Comparison of ENCODE assay signal across 1 cellular context in genomic region chr20:3068075-3068474, GRCh38.
A peak's percentile ranks its signal among the peaks of the same experiment; 100 is the strongest.
TF ChIP-seq lines count a peak whose summit lies in the region.

No MANE protein-coding gene starts in this region.

TF ChIP-seq in GM12878, 131 proteins besides CTCF, POLR2A, EP300 and RAD21 (continues in another document):
- TF ChIP-seq SMARCA5 (IDR thresholded peaks at IDR 0.05): no peak
- no peak for TF ChIP-seq TARDBP (IDR thresholded peaks at IDR 0.05; ENCODE audit: borderline replicate concordance)
- peak; percentile 57 for TF ChIP-seq JUNB (IDR thresholded peaks at IDR 0.05)
- no peak for TF ChIP-seq USF1 (IDR thresholded peaks at IDR 0.05; ENCODE audit: borderline replicate concordance, extremely low read length, insufficient read depth, low read depth, low read length)
- TF ChIP-seq ZNF592 (IDR thresholded peaks at IDR 0.05): no peak
- TF ChIP-seq HCFC1 (IDR thresholded peaks at IDR 0.05; ENCODE audit: low read length): no peak
- no peak for TF ChIP-seq ZZZ3 (IDR thresholded peaks at IDR 0.05; ENCODE audit: control insufficient read depth, insufficient read length, low read depth)
- no peak for TF ChIP-seq JUND (IDR thresholded peaks at IDR 0.05; ENCODE audit: low read depth, low read length)
- TF ChIP-seq ESRRA (IDR thresholded peaks at IDR 0.05; ENCODE audit: low read length): no peak
- no peak for TF ChIP-seq KAT2A (conservative IDR thresholded peaks at IDR 0.05; ENCODE audit: control insufficient read depth, low read depth, low read length)
- TF ChIP-seq SMAD1 (IDR thresholded peaks at IDR 0.05; ENCODE audit: low read depth, partially characterized antibody): no peak
- TF ChIP-seq KDM1A (IDR thresholded peaks at IDR 0.05; ENCODE audit: borderline replicate concordance): no peak
- TF ChIP-seq RCOR1 (conservative IDR thresholded peaks at IDR 0.05; ENCODE audit: low read depth, low read length): no peak
- no peak for TF ChIP-seq TCF3 (IDR thresholded peaks at IDR 0.05; ENCODE audit: borderline replicate concordance, insufficient read depth, low read depth, low read length)
- TF ChIP-seq NR2C2 (IDR thresholded peaks at IDR 0.05; ENCODE audit: borderline replicate concordance, control insufficient read depth, insufficient read length, low read depth): no peak
- no peak for TF ChIP-seq ZNF687 (IDR thresholded peaks at IDR 0.05)
- TF ChIP-seq ZBTB33 (IDR thresholded peaks at IDR 0.05): no peak
- no peak for TF ChIP-seq ASH2L (IDR thresholded peaks at IDR 0.05; ENCODE audit: borderline replicate concordance, low read depth)
- no peak for TF ChIP-seq MLLT1 (IDR thresholded peaks at IDR 0.05)
- TF ChIP-seq CEBPZ (IDR thresholded peaks at IDR 0.05; ENCODE audit: low read depth, low read length): no peak
- no peak for TF ChIP-seq ZNF274 (IDR thresholded peaks at IDR 0.05; ENCODE audit: insufficient read depth, insufficient read length)
- TF ChIP-seq HDAC6 (IDR thresholded peaks at IDR 0.05; ENCODE audit: unreplicated experiment): no peak
- peak in 1 of 2 experiments; percentile 47; a peak in 1 of 4 replicates for TF ChIP-seq IKZF2 (IDR thresholded peaks at IDR 0.05)
- TF ChIP-seq FOS (IDR thresholded peaks at IDR 0.05; ENCODE audit: borderline replicate concordance, extremely low read depth, insufficient read length): no peak
- TF ChIP-seq ELK1 (IDR thresholded peaks at IDR 0.05; ENCODE audit: low read depth, low read length): no peak
- TF ChIP-seq BCL11A (IDR thresholded peaks at IDR 0.05; ENCODE audit: low read depth, low read length): no peak
- TF ChIP-seq CHD2 (IDR thresholded peaks at IDR 0.05; ENCODE audit: borderline replicate concordance, low read depth, low read length): no peak
- TF ChIP-seq PKNOX1 (IDR thresholded peaks at IDR 0.05): 0 out of 2 replicates have a peak, but pooled peaks have one; percentile 5
- no peak for TF ChIP-seq IRF4 (IDR thresholded peaks at IDR 0.05; ENCODE audit: low read depth, low read length)
- peak; percentile 46 for TF ChIP-seq RUNX3 (IDR thresholded peaks at IDR 0.05; ENCODE audit: low read length)
- TF ChIP-seq YBX1 (IDR thresholded peaks at IDR 0.05): no peak
- no peak for TF ChIP-seq RELA (IDR thresholded peaks at IDR 0.05; ENCODE audit: borderline replicate concordance, partially characterized antibody)
- no peak for TF ChIP-seq FOXK2 (IDR thresholded peaks at IDR 0.05)
- no peak for TF ChIP-seq BCLAF1 (IDR thresholded peaks at IDR 0.05)
- TF ChIP-seq POU2F2 (IDR thresholded peaks at IDR 0.05; ENCODE audit: borderline replicate concordance, low read depth, low read length): no peak
- TF ChIP-seq BACH1 (IDR thresholded peaks at IDR 0.05; ENCODE audit: borderline replicate concordance): no peak
- no peak for TF ChIP-seq GATAD2B (conservative IDR thresholded peaks at IDR 0.05; ENCODE audit: low read depth)
- TF ChIP-seq PAX5 (IDR thresholded peaks at IDR 0.05; ENCODE audit: borderline replicate concordance, low read depth, low read length): peak; percentile 93
- TF ChIP-seq ZBED1 (IDR thresholded peaks at IDR 0.05; ENCODE audit: borderline replicate concordance): no peak
- TF ChIP-seq CBX3 (IDR thresholded peaks at IDR 0.05; ENCODE audit: borderline replicate concordance, low read depth): no peak
- TF ChIP-seq TCF7 (IDR thresholded peaks at IDR 0.05; ENCODE audit: borderline replicate concordance): no peak
